In genomic region chr7:142328551-142328950, GRCh38 we compare ENCODE assay signal across 24 cellular contexts.
A peak's percentile ranks its signal among the peaks of the same experiment; 100 is the strongest.
DNase-seq lines count a peak whose midpoint lies in the region; ATAC-seq and TF ChIP-seq lines count a peak whose summit lies in the region.
"Had no signal": no experiment of that assay in that cellular context is flagged by ENCODE, and none has a peak within 500 bp of the region (broad histone marks: within the 10 kb centered on the region; RNA-seq: fewer than 3 reads in every experiment).

No MANE protein-coding gene starts in this region.

- TF ChIP-seq CTCF in Loucy (conservative IDR thresholded peaks at IDR 0.05; ENCODE audit: low read length) (no peak), GM10266 (IDR thresholded peaks at IDR 0.05; ENCODE audit: control insufficient read depth, insufficient read depth, low read depth, missing control alignments) (no peak), right atrium auricular region (IDR thresholded peaks at IDR 0.05) (no peak)

- H3K4me1 ChIP-seq in Loucy (ENCODE audit: insufficient read depth, low read length, poor library complexity, severe bottlenecking): peaks cover 51% of the 10 kb centered on the region
- no peaks in the 10 kb centered on the region for H3K4me1 ChIP-seq in ectodermal cell (ENCODE audit: control insufficient read depth, insufficient read depth, low read length)
- H3K4me1 ChIP-seq in right atrium auricular region: no peaks in the 10 kb centered on the region
- H3K4me1 ChIP-seq: lower lobe of right lung had no signal

- peak overlapping the region; percentile 52 for H3K27ac ChIP-seq in ectodermal cell (ENCODE audit: insufficient read depth, low read depth, low read length, poor library complexity, severe bottlenecking)
- no peak overlapping the region for H3K27ac ChIP-seq in right atrium auricular region
- H3K27ac ChIP-seq: lower lobe of right lung had no signal

- peak overlapping the region; percentile 18; the same call in 1 of the 2 replicates for H2AFZ ChIP-seq in Loucy (ENCODE audit: low read length)

- no peaks in the 10 kb centered on the region for H4K20me1 ChIP-seq in Loucy (ENCODE audit: insufficient read depth, low read length, poor library complexity, severe bottlenecking)

- H3K9me3 ChIP-seq in Loucy (ENCODE audit: insufficient read depth, low read depth, low read length): no peaks in the 10 kb centered on the region
- H3K9me3 ChIP-seq in ectodermal cell (ENCODE audit: control insufficient read depth, low read length): no peaks in the 10 kb centered on the region
- H3K9me3 ChIP-seq in right atrium auricular region: no peaks in the 10 kb centered on the region
- H3K9me3 ChIP-seq: lower lobe of right lung had no signal

- H3K79me2 ChIP-seq in Loucy (ENCODE audit: insufficient read depth, low read length): no peaks in the 10 kb centered on the region

- H3K36me3 Mint-ChIP-seq in activated CD8-positive, alpha-beta memory T cell treated with anti-CD3 and anti-CD28 coated beads, Interleukin-2, amount 10 ng/mL, durations not matched to agents 7 days and 5 days: no peaks in the 10 kb centered on the region
- H3K36me3 Mint-ChIP-seq: activated naive CD8-positive, alpha-beta T cell treated with anti-CD3 and anti-CD28 coated beads, Interleukin-2, amount 10 ng/mL, durations not matched to agents 7 days and 5 days; CD14-positive monocyte; natural killer cell treated with Interleukin-12 subunit alpha and Interleukin-12 subunit beta and Interleukin-15 and Interleukin-18, amount 100 ng/mL, for 72 hours; type B pancreatic cell had no signal

- H3K4me1 Mint-ChIP-seq in activated CD8-positive, alpha-beta memory T cell treated with anti-CD3 and anti-CD28 coated beads, Interleukin-2, amount 10 ng/mL, durations not matched to agents 7 days and 5 days: peaks cover 7% of the 10 kb centered on the region
- peaks cover 11% of the 10 kb centered on the region for H3K4me1 Mint-ChIP-seq in stimulated activated naive CD8-positive, alpha-beta T cell treated with anti-CD3 and anti-CD28 coated beads, Interleukin-15, amount 100 ng/mL, for 72 hours

- DNase-seq in activated CD8-positive, alpha-beta memory T cell treated with anti-CD3 and anti-CD28 coated beads, Interleukin-2, amount 10 ng/mL, durations not matched to agents 7 days and 5 days: no peak
- no peak for DNase-seq in activated CD8-positive, alpha-beta memory T cell treated with anti-CD3 and anti-CD28 coated beads for 24 hours
- no peak for DNase-seq in stimulated activated naive CD8-positive, alpha-beta T cell treated with anti-CD3 and anti-CD28 coated beads, Interleukin-15, amount 100 ng/mL, for 72 hours
- DNase-seq in GM10266 (ENCODE audit: extremely low spot score) (no peak), right atrium auricular region (ENCODE audit: low spot score) (no peak)
- DNase-seq: activated naive CD8-positive, alpha-beta T cell treated with anti-CD3 and anti-CD28 coated beads, Interleukin-2, amount 10 ng/mL, durations not matched to agents 7 days and 5 days; central memory CD4-positive, alpha-beta T cell; dermis blood vessel endothelial cell; GOT3; Kasumi-1; lower lobe of right lung; MV-4-11; NCI-H146; NCI-H510A; right cardiac atrium; Right ventricle myocardium superior; stimulated activated CD4-positive, alpha-beta T cell treated with anti-CD3 and anti-CD28 coated beads, Interleukin-2, amount 100 ng/mL, for 24 hours had no signal

- H3K4me3 ChIP-seq in Loucy (ENCODE audit: low read length, poor library complexity, severe bottlenecking) (peak overlapping the region; percentile 48), ectodermal cell (ENCODE audit: insufficient read depth, low read depth, low read length) (no peak overlapping the region), right atrium auricular region (no peak overlapping the region)
- H3K4me3 ChIP-seq: GM12878, lower lobe of right lung had no signal

- CTCF ChIA-PET in activated CD8-positive, alpha-beta memory T cell treated with anti-CD3 and anti-CD28 coated beads, Interleukin-2, amount 10 ng/mL, durations not matched to agents 7 days and 5 days (lab: Charles Lee): no interaction called here

- H3K9me3 Mint-ChIP-seq in activated CD8-positive, alpha-beta memory T cell treated with anti-CD3 and anti-CD28 coated beads, Interleukin-2, amount 10 ng/mL, durations not matched to agents 7 days and 5 days (ENCODE audit: low read depth): no peaks in the 10 kb centered on the region
- H3K9me3 Mint-ChIP-seq in stimulated activated naive CD8-positive, alpha-beta T cell treated with anti-CD3 and anti-CD28 coated beads, Interleukin-15, amount 100 ng/mL, for 72 hours: no peaks in the 10 kb centered on the region
- H3K9me3 Mint-ChIP-seq: activated naive CD8-positive, alpha-beta T cell treated with anti-CD3 and anti-CD28 coated beads, Interleukin-2, amount 10 ng/mL, durations not matched to agents 7 days and 5 days; CD14-positive monocyte; natural killer cell treated with Interleukin-12 subunit alpha and Interleukin-12 subunit beta and Interleukin-15 and Interleukin-18, amount 100 ng/mL, for 72 hours; type B pancreatic cell had no signal

- peak overlapping the region; percentile 60 for H3K9ac ChIP-seq in Loucy (ENCODE audit: low read depth, low read length, poor library complexity, severe bottlenecking)

- no peak for ATAC-seq in activated CD8-positive, alpha-beta memory T cell treated with anti-CD3 and anti-CD28 coated beads, Interleukin-2, amount 10 ng/mL, durations not matched to agents 7 days and 5 days
- ATAC-seq in stimulated activated naive CD8-positive, alpha-beta T cell treated with anti-CD3 and anti-CD28 coated beads, Interleukin-15, amount 100 ng/mL, for 72 hours: peak; percentile 24
- ATAC-seq: GM12878, HepG2, right cardiac atrium had no signal

- H3K9me2 ChIP-seq in Loucy (replicated peaks; ENCODE audit: low read depth, low read length): no peaks in the 10 kb centered on the region

- H3F3A ChIP-seq in Loucy (ENCODE audit: low read depth): peaks cover 17% of the 10 kb centered on the region

- no peaks in the 10 kb centered on the region for H3K36me3 ChIP-seq in Loucy (ENCODE audit: insufficient read depth, low read length)
- H3K36me3 ChIP-seq in ectodermal cell (ENCODE audit: control insufficient read depth, insufficient read depth, low read length): no peaks in the 10 kb centered on the region
- H3K36me3 ChIP-seq in right atrium auricular region: no peaks in the 10 kb centered on the region
- H3K36me3 ChIP-seq: lower lobe of right lung had no signal

- H3K4me3 Mint-ChIP-seq in activated CD8-positive, alpha-beta memory T cell treated with anti-CD3 and anti-CD28 coated beads, Interleukin-2, amount 10 ng/mL, durations not matched to agents 7 days and 5 days: peak overlapping the region; percentile 50
- H3K4me3 Mint-ChIP-seq in stimulated activated naive CD8-positive, alpha-beta T cell treated with anti-CD3 and anti-CD28 coated beads, Interleukin-15, amount 100 ng/mL, for 72 hours: peak overlapping the region in 1 of 2 donors; percentile 24
- H3K4me3 Mint-ChIP-seq: activated naive CD8-positive, alpha-beta T cell treated with anti-CD3 and anti-CD28 coated beads, Interleukin-2, amount 10 ng/mL, durations not matched to agents 7 days and 5 days; CD14-positive monocyte; natural killer cell treated with Interleukin-12 subunit alpha and Interleukin-12 subunit beta and Interleukin-15 and Interleukin-18, amount 100 ng/mL, for 72 hours had no signal

- peak overlapping the region; percentile 62 for H3K4me2 ChIP-seq in Loucy (ENCODE audit: low read depth, low read length, poor library complexity, severe bottlenecking)

- WGBS in ectodermal cell, 2 experiments: 89 to 90% methylated on average over 6 of the region's 6 CpGs

- no peaks in the 10 kb centered on the region for H3K27me3 ChIP-seq in Loucy (ENCODE audit: insufficient read depth, low read length, poor library complexity, severe bottlenecking)
- no peaks in the 10 kb centered on the region for H3K27me3 ChIP-seq in ectodermal cell (ENCODE audit: control insufficient read depth, insufficient read depth, low read length, poor library complexity, severe bottlenecking)
- H3K27me3 ChIP-seq in right atrium auricular region: no peaks in the 10 kb centered on the region

- H3K27me3 Mint-ChIP-seq in activated CD8-positive, alpha-beta memory T cell treated with anti-CD3 and anti-CD28 coated beads, Interleukin-2, amount 10 ng/mL, durations not matched to agents 7 days and 5 days: peaks cover 12% of the 10 kb centered on the region
- H3K27me3 Mint-ChIP-seq in stimulated activated naive CD8-positive, alpha-beta T cell treated with anti-CD3 and anti-CD28 coated beads, Interleukin-15, amount 100 ng/mL, for 72 hours: peaks cover 50% of the 10 kb centered on the region

- no peak overlapping the region for H3K27ac Mint-ChIP-seq in activated CD8-positive, alpha-beta memory T cell treated with anti-CD3 and anti-CD28 coated beads, Interleukin-2, amount 10 ng/mL, durations not matched to agents 7 days and 5 days
- H3K27ac Mint-ChIP-seq in stimulated activated naive CD8-positive, alpha-beta T cell treated with anti-CD3 and anti-CD28 coated beads, Interleukin-15, amount 100 ng/mL, for 72 hours: no peak overlapping the region
- H3K27ac Mint-ChIP-seq: activated naive CD8-positive, alpha-beta T cell treated with anti-CD3 and anti-CD28 coated beads, Interleukin-2, amount 10 ng/mL, durations not matched to agents 7 days and 5 days; natural killer cell treated with Interleukin-12 subunit alpha and Interleukin-12 subunit beta and Interleukin-15 and Interleukin-18, amount 100 ng/mL, for 72 hours; type B pancreatic cell had no signal
